In genomic region chr6:80145509-80145908, GRCh38 we compare ENCODE assay signal across 12 cellular contexts. TPM values are rescaled to one million over a fixed set of nuclear protein-coding genes. Genes with fewer than 3 reads are reported as not detected.
A peak's percentile ranks its signal among the peaks of the same experiment; 100 is the strongest.
DNase-seq lines count a peak whose midpoint lies in the region; ATAC-seq lines count a peak whose summit lies in the region.
"Had no signal": no experiment of that assay in that cellular context is flagged by ENCODE, and none has a peak within 500 bp of the region (broad histone marks: within the 10 kb centered on the region; RNA-seq: fewer than 3 reads in every experiment).

No MANE protein-coding gene starts in this region.

- DNase-seq in sciatic nerve (ENCODE audit: low spot score) (no peak), H4 (ENCODE audit: low spot score) (no peak), DMS79 treated with DMSO at 0.1 percent for 48 hours (lab: John Stamatoyannopoulos, UW) (no peak), SHP77 (lab: John Stamatoyannopoulos, UW) (no peak)
- DNase-seq: activated T-cell treated with anti-CD3 and anti-CD28 coated beads, Interleukin-2, amount 50 U/mL, for 48 hours; amygdala; GDM1; HFFc6; nucleus accumbens had no signal

- intact Hi-C loops in sciatic nerve (cut with DNase I) = no loop called here

- ATAC-seq in GM19023 (IDR thresholded peaks at IDR 0.05; ENCODE audit: unreplicated experiment) (peak; percentile 54), GM21737 (IDR thresholded peaks at IDR 0.05; ENCODE audit: unreplicated experiment) (peak; percentile 70), HG03378 (IDR thresholded peaks at IDR 0.05; ENCODE audit: unreplicated experiment) (peak; percentile 72), sciatic nerve (peak; percentile 55)

RNA-seq across cellular contexts. Expression of gene BCKDHB, which starts 39.0 kb away (rescaled TPM):
- total RNA-seq in sciatic nerve = 25.0 TPM
- total RNA-seq in H4 (2014; rRNA removed; shearing (Covaris generic)) = 3.8 and 8.5 TPM in 2 replicates
